ENCODE assay signal across 37 cellular contexts in the genomic region with DNA sequence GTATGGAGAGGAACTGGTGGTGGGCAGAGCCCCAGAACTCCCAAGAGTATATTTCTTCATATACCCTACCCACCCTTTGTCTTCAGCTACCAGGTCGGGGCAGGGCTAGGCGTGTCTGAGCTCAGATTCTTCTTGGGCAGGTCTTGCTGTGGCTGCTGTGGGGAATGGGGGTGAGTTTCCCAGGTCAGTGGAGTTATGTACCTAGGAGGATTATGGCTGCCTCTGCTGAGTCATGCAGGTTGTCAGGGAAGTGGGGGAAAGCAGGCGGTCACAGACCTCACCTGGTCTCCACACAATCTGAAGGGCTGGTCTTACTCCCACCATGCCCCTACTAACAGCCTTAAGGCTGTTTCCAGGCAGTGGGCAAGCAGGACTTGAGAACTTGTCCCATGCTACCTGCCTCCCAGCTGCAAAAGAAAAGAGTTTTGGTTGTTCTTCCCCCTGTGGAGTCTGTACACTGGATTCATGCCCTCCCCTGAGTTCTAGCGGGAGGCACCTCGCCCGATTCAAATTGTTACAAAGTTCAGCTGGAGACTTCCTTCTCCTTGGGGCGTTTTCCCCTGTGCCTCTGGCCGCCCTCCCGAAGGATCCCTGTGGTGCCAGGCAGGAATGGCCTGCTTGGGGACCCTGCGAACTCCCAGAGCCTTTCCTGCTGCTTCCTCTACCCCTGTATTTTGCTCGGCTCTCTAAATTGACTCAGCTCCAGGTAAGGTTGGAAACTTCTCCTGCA. TPM values are rescaled to one million over a fixed set of nuclear protein-coding genes. Genes with fewer than 3 reads are reported as not detected.
"Had no signal": no experiment of that assay in that cellular context is flagged by ENCODE, and none has a peak within 500 bp of the region (broad histone marks: within the 10 kb centered on the region; RNA-seq: fewer than 3 reads in every experiment).

No MANE protein-coding gene starts in this region.

- H3K4me1 ChIP-seq: esophagus muscularis mucosa, foreskin keratinocyte, heart left ventricle, right lobe of liver, upper lobe of left lung, vagina had no signal

- H3K4me3 Mint-ChIP-seq: activated CD4-positive, alpha-beta memory T cell treated with anti-CD3 and anti-CD28 coated beads for 36 hours; activated T-helper 17 cell treated with anti-CD3 and anti-CD28 coated beads, Interleukin-2, amount 50 U/mL, for 72 hours; immature natural killer cell; memory B cell; nephron; T-helper 17 cell had no signal

- H3K27me3 ChIP-seq: esophagus muscularis mucosa, foreskin keratinocyte, heart left ventricle, neutrophil, right lobe of liver, upper lobe of left lung, vagina had no signal

- H3K36me3 Mint-ChIP-seq: activated CD4-positive, alpha-beta memory T cell treated with anti-CD3 and anti-CD28 coated beads for 36 hours; immature natural killer cell had no signal

- H3K4me1 Mint-ChIP-seq: activated T-helper 17 cell treated with anti-CD3 and anti-CD28 coated beads, Interleukin-2, amount 50 U/mL, for 72 hours; immature natural killer cell; memory B cell; nephron; T-helper 17 cell had no signal

- H3K27ac ChIP-seq: esophagus muscularis mucosa, foreskin keratinocyte, heart left ventricle, neutrophil, right lobe of liver, upper lobe of left lung, vagina, WERI-Rb-1 had no signal

- H3K9me3 ChIP-seq: neutrophil, right lobe of liver, upper lobe of left lung, vagina had no signal

- DNase-seq: activated CD4-positive, alpha-beta memory T cell treated with anti-CD3 and anti-CD28 coated beads for 36 hours; activated CD4-positive, alpha-beta T cell treated with anti-CD3 and anti-CD28 coated beads for 48 hours; activated CD8-positive, alpha-beta memory T cell treated with anti-CD3 and anti-CD28 coated beads, Interleukin-2, amount 50 U/mL, for 4 hours; activated gamma-delta T cell treated with Interleukin-2 at 50 U/mL for 16 hours; activated naive CD4-positive, alpha-beta T cell treated with anti-CD3 and anti-CD28 coated beads, Interleukin-2, amount 50 U/mL, for 16 hours; activated T-cell treated with anti-CD3 and anti-CD28 coated beads, Interleukin-2, amount 50 U/mL, for 1 hour; amniotic stem cell; caudate nucleus; foreskin keratinocyte; heart left ventricle; hypothalamus; immature natural killer cell; kidney; midbrain; right lobe of liver; stimulated activated CD4-positive, alpha-beta T cell treated with anti-CD3 and anti-CD28 coated beads, Interleukin-12 subunit alpha, Interleukin-12 subunit beta, amount 100 ng/mL, for 4 hours; stimulated activated CD4-positive, alpha-beta T cell treated with anti-CD3 and anti-CD28 coated beads, Interleukin-4, amount 100 ng/mL, for 1 hour; stimulated activated naive CD8-positive, alpha-beta T cell treated with anti-CD3 and anti-CD28 coated beads, Interleukin-15, Interleukin-2, amounts not matched to agents 100 U/mL and 50 U/mL, for 24 hours; T-helper 17 cell; T1000; upper lobe of left lung; WERI-Rb-1 had no signal

- ATAC-seq: activated CD4-positive, CD25-positive, alpha-beta regulatory T cell treated with anti-CD3 and anti-CD28 coated beads, Interleukin-2, amount 50 U/mL, for 24 hours; activated T-helper 17 cell treated with anti-CD3 and anti-CD28 coated beads, Interleukin-2, amount 50 U/mL, for 72 hours; foreskin keratinocyte; heart left ventricle; right lobe of liver; stimulated activated naive CD8-positive, alpha-beta T cell treated with anti-CD3 and anti-CD28 coated beads, Interleukin-15, Interleukin-2, amounts not matched to agents 100 U/mL and 50 U/mL, for 24 hours; T-helper 17 cell had no signal

- H3K27ac Mint-ChIP-seq: activated CD4-positive, alpha-beta memory T cell treated with anti-CD3 and anti-CD28 coated beads for 36 hours; activated T-helper 17 cell treated with anti-CD3 and anti-CD28 coated beads, Interleukin-2, amount 50 U/mL, for 72 hours; immature natural killer cell; memory B cell; nephron; T-helper 17 cell had no signal

- H3K27me3 Mint-ChIP-seq: T-helper 17 cell had no signal

- H3K9me3 Mint-ChIP-seq: activated CD4-positive, alpha-beta memory T cell treated with anti-CD3 and anti-CD28 coated beads for 36 hours; activated T-helper 17 cell treated with anti-CD3 and anti-CD28 coated beads, Interleukin-2, amount 50 U/mL, for 72 hours had no signal

- H3K4me3 ChIP-seq: esophagus muscularis mucosa, heart left ventricle, right lobe of liver, upper lobe of left lung, vagina had no signal

- H3K36me3 ChIP-seq: esophagus muscularis mucosa, heart left ventricle, neutrophil, right lobe of liver, upper lobe of left lung, vagina, WERI-Rb-1 had no signal

RNA-seq across cellular contexts. Expression of a gene that starts 58.6 kb away (rescaled TPM):
- total RNA-seq: activated CD4-positive, alpha-beta memory T cell treated with anti-CD3 and anti-CD28 coated beads for 36 hours; activated CD8-positive, alpha-beta memory T cell treated with anti-CD3 and anti-CD28 coated beads for 36 hours; activated T-helper 17 cell treated with anti-CD3 and anti-CD28 coated beads, Interleukin-2, amount 50 U/mL, for 72 hours; chondrocyte; esophagus muscularis mucosa; foreskin keratinocyte; heart left ventricle; lower leg skin; osteocyte; posterior vena cava; renal cortical epithelial cell; right lobe of liver; skeletal muscle tissue; subcutaneous adipose tissue; T-helper 17 cell; upper lobe of left lung; vagina had no signal
